In genomic region chr15:88658972-88659931, GRCh38 we compare ENCODE assay signal across 13 cellular contexts. TPM values are rescaled to one million over a fixed set of nuclear protein-coding genes. Genes with fewer than 3 reads are reported as not detected.
DNase-seq lines count a peak whose midpoint lies in the region; ATAC-seq and TF ChIP-seq lines count a peak whose summit lies in the region.
"Had no signal": no experiment of that assay in that cellular context is flagged by ENCODE, and none has a peak within 500 bp of the region (broad histone marks: within the 10 kb centered on the region; RNA-seq: fewer than 3 reads in every experiment).

No MANE protein-coding gene starts in this region.

- no peak overlapping the region for H4K12ac ChIP-seq in trophoblast cell (ENCODE audit: low read depth, low read length)

- H3K27me3 Mint-ChIP-seq in CD8-positive, alpha-beta T cell (ENCODE audit: low read depth): no peaks in the 10 kb centered on the region

- H2BK120ac ChIP-seq in trophoblast cell (ENCODE audit: insufficient read depth, low read length, poor library complexity) (peak overlapping the region; percentile 6), mesendoderm (ENCODE audit: low read depth, low read length) (no peak overlapping the region)

- no peak overlapping the region for H3K56ac ChIP-seq in mesendoderm (ENCODE audit: low read length)

- no peak overlapping the region for H2BK12ac ChIP-seq in trophoblast cell (ENCODE audit: low read length)

- no peak overlapping the region for H3K27ac ChIP-seq in CD8-positive, alpha-beta T cell (ENCODE audit: low read depth, low read length)
- peak overlapping the region; percentile 79 for H3K27ac ChIP-seq in RWPE2 (ENCODE audit: poor library complexity, severe bottlenecking)
- no peak overlapping the region for H3K27ac ChIP-seq in esophagus muscularis mucosa (replicated peaks in 1 of 4)
- H3K27ac ChIP-seq in trophoblast cell (ENCODE audit: low read depth, low read length): no peak overlapping the region
- H3K27ac ChIP-seq in mesendoderm (ENCODE audit: low read depth, low read length): no peak overlapping the region
- H3K27ac ChIP-seq: SJCRH30 had no signal

- CTCF ChIA-PET in CD8-positive, alpha-beta T cell (lab: Charles Lee): interaction anchor here (1.3 to 11.2 kb wide), 3 partner anchors 11 to 204 kb away, joined by 3 to 114 read pairs (median 20); no protein-coding TSS in a partner anchor

- no peak overlapping the region for H2AK5ac ChIP-seq in trophoblast cell (ENCODE audit: low read length)
- H2AK5ac ChIP-seq in mesendoderm (ENCODE audit: low read length): no peak overlapping the region

- peaks cover 82% of the 10 kb centered on the region for H3K4me1 ChIP-seq in CD8-positive, alpha-beta T cell (ENCODE audit: insufficient read depth, low read length)
- H3K4me1 ChIP-seq in RWPE2 (ENCODE audit: insufficient read depth, poor library complexity, severe bottlenecking) (peaks cover 23% of the 10 kb centered on the region), esophagus muscularis mucosa (peaks cover 4 to 11% (median 8%) of the 10 kb centered on the region in 4 donors), trophoblast cell (ENCODE audit: control insufficient read depth in 1 of 2, insufficient read depth in 2 of 2, low read length in 2 of 2) (peaks cover 20 to 21% of the 10 kb centered on the region in 2 experiments), mesendoderm (ENCODE audit: control insufficient read depth, low read depth, low read length) (no peaks in the 10 kb centered on the region)

- H3K18ac ChIP-seq in trophoblast cell (ENCODE audit: low read length): no peak overlapping the region
- no peak overlapping the region for H3K18ac ChIP-seq in mesendoderm (ENCODE audit: low read length)

- H3K4me3 ChIP-seq in CD8-positive, alpha-beta T cell (ENCODE audit: low read depth, low read length): no peak overlapping the region
- no peak overlapping the region for H3K4me3 ChIP-seq in RWPE2 (ENCODE audit: severe bottlenecking)
- H3K4me3 ChIP-seq in esophagus muscularis mucosa: no peak overlapping the region
- H3K4me3 ChIP-seq in trophoblast cell (ENCODE audit: low read depth, low read length): no peak overlapping the region
- H3K4me3 ChIP-seq in mesendoderm (ENCODE audit: low read length): no peak overlapping the region
- H3K4me3 ChIP-seq: SJCRH30 had no signal

- DNase-seq in CD8-positive, alpha-beta T cell: peak in 1 of 7 experiments; percentile 49
- DNase-seq in RWPE2 (ENCODE audit: low spot score): peak; percentile 93
- DNase-seq in esophagus muscularis mucosa (ENCODE audit: extremely low spot score): peak; percentile 87
- peak in 1 of 2 donors; percentile 12 for DNase-seq in trophoblast cell
- no peak for DNase-seq in stimulated activated CD4-positive, alpha-beta T cell treated with anti-CD3 and anti-CD28 coated beads, Interleukin-2, amount 100 ng/mL, for 24 hours
- DNase-seq in NOMO-1 treated with dmso at 0.1 percent for 144 hours (lab: John Stamatoyannopoulos, UW; ENCODE audit: unreplicated experiment): no peak
- no peak for DNase-seq in stimulated activated CD4-positive, alpha-beta T cell treated with anti-CD3 and anti-CD28 coated beads, Interleukin-4, amount 100 ng/mL, for 1 hour
- no peak for DNase-seq in mesendoderm
- DNase-seq: DMS79, H7, kidney, NCI-H187 treated with DMSO at 0.1 percent for 48 hours, SJCRH30 had no signal

- peak overlapping the region; percentile 61 for H4K91ac ChIP-seq in trophoblast cell (ENCODE audit: low read depth, low read length)

- no peak for TF ChIP-seq CTCF in CD8-positive, alpha-beta T cell (IDR thresholded peaks at IDR 0.05)
- no peak for TF ChIP-seq CTCF in RWPE2 (IDR thresholded peaks at IDR 0.05; ENCODE audit: poor library complexity, severe bottlenecking)
- TF ChIP-seq CTCF in esophagus muscularis mucosa (IDR thresholded peaks at IDR 0.05): no peak

- H3K4me2 ChIP-seq in trophoblast cell (ENCODE audit: low read length) (no peak overlapping the region), mesendoderm (ENCODE audit: low read length) (no peak overlapping the region)

- H2AFZ ChIP-seq in trophoblast cell (ENCODE audit: insufficient read depth, low read length, poor library complexity): no peak overlapping the region

- no peaks in the 10 kb centered on the region for H3K27me3 ChIP-seq in CD8-positive, alpha-beta T cell (ENCODE audit: insufficient read depth, low read length)
- H3K27me3 ChIP-seq in RWPE2 (ENCODE audit: insufficient read depth, poor library complexity, severe bottlenecking): no peaks in the 10 kb centered on the region
- peaks cover 0 to 11% (median 0%) of the 10 kb centered on the region in 4 donors for H3K27me3 ChIP-seq in esophagus muscularis mucosa
- no peaks in the 10 kb centered on the region for H3K27me3 ChIP-seq in trophoblast cell (ENCODE audit: insufficient read depth, low read length)
- H3K27me3 ChIP-seq in mesendoderm (ENCODE audit: insufficient read depth, low read length, poor library complexity): no peaks in the 10 kb centered on the region

- H4K8ac ChIP-seq in trophoblast cell (ENCODE audit: low read depth, low read length) (no peak overlapping the region), mesendoderm (ENCODE audit: low read depth, low read length) (no peak overlapping the region)

- no peak for TF ChIP-seq EP300 in esophagus muscularis mucosa (IDR thresholded peaks at IDR 0.05)

- H3K4ac ChIP-seq in trophoblast cell (ENCODE audit: low read depth, low read length) (no peak overlapping the region), mesendoderm (ENCODE audit: low read depth, low read length) (no peak overlapping the region)

- H3K4me1 Mint-ChIP-seq in CD8-positive, alpha-beta T cell (ENCODE audit: low read depth): peaks cover 75% of the 10 kb centered on the region

- no peaks in the 10 kb centered on the region for H3K9me3 ChIP-seq in CD8-positive, alpha-beta T cell (ENCODE audit: low read length)
- H3K9me3 ChIP-seq in RWPE2 (ENCODE audit: severe bottlenecking) (no peaks in the 10 kb centered on the region), esophagus muscularis mucosa (no peaks in the 10 kb centered on the region), trophoblast cell (ENCODE audit: insufficient read depth, low read depth, low read length) (no peaks in the 10 kb centered on the region)
- H3K9me3 ChIP-seq: SJCRH30 had no signal

- no peak overlapping the region for H3K4me3 Mint-ChIP-seq in CD8-positive, alpha-beta T cell

- H3K14ac ChIP-seq in trophoblast cell (ENCODE audit: low read length): no peak overlapping the region

- no peak overlapping the region for H4K5ac ChIP-seq in mesendoderm (ENCODE audit: low read length)

- H3K27ac Mint-ChIP-seq in CD8-positive, alpha-beta T cell: peak overlapping the region; percentile 88

- H3K36me3 Mint-ChIP-seq in CD8-positive, alpha-beta T cell: peaks cover 11% of the 10 kb centered on the region

- ATAC-seq in CD8-positive, alpha-beta T cell: peak; percentile 10
- peak; percentile 93 for ATAC-seq in RWPE2 (ENCODE audit: low read depth)

- WGBS in esophagus muscularis mucosa: 78% methylated on average over 16 of the region's 18 CpGs
- WGBS in trophoblast cell (ENCODE audit: extremely low coverage, insufficient coverage, insufficient read length): no CpG with 5 or more reads among the region's 18 CpGs
- no CpG with 5 or more reads among the region's 18 CpGs for WGBS in mesendoderm (ENCODE audit: extremely low coverage, insufficient coverage, low lambda C conversion rate)

- peaks cover 6% of the 10 kb centered on the region for H3K36me3 ChIP-seq in CD8-positive, alpha-beta T cell (ENCODE audit: insufficient read depth, low read length)
- no peaks in the 10 kb centered on the region for H3K36me3 ChIP-seq in RWPE2 (ENCODE audit: low read depth)
- no peaks in the 10 kb centered on the region for H3K36me3 ChIP-seq in esophagus muscularis mucosa
- H3K36me3 ChIP-seq in trophoblast cell (ENCODE audit: control insufficient read depth in 1 of 2, insufficient read depth in 2 of 2, low read length in 2 of 2): no peaks in the 10 kb centered on the region
- H3K36me3 ChIP-seq in mesendoderm (ENCODE audit: control insufficient read depth, insufficient read depth, low read length): no peaks in the 10 kb centered on the region
- H3K36me3 ChIP-seq: SJCRH30 had no signal

- no peak overlapping the region for H2BK5ac ChIP-seq in trophoblast cell (ENCODE audit: low read depth, low read length, poor library complexity)
- no peak overlapping the region for H2BK5ac ChIP-seq in mesendoderm (ENCODE audit: low read length)

- no peak overlapping the region for H3K23ac ChIP-seq in trophoblast cell (ENCODE audit: low read length)
- H3K23ac ChIP-seq in mesendoderm (ENCODE audit: low read length): no peak overlapping the region

- no peak overlapping the region for H2BK15ac ChIP-seq in mesendoderm (replicated peaks; ENCODE audit: low read depth)

- H3K9me3 Mint-ChIP-seq in CD8-positive, alpha-beta T cell: no peaks in the 10 kb centered on the region

- no peak for TF ChIP-seq POLR2A in esophagus muscularis mucosa (IDR thresholded peaks at IDR 0.05; ENCODE audit: low read depth)

- no peaks in the 10 kb centered on the region for H3K79me1 ChIP-seq in trophoblast cell (ENCODE audit: low read length)
- no peaks in the 10 kb centered on the region for H3K79me1 ChIP-seq in mesendoderm (ENCODE audit: low read length)

- intact Hi-C loops in CD8-positive, alpha-beta T cell (cut with DNase I, micrococcal nuclease): loop anchor here in 1 of 2 experiments (5.0 kb wide), 1 partner anchor 173 kb away; no protein-coding TSS in a partner anchor
- intact Hi-C loops in esophagus muscularis mucosa (cut with DNase I): loop anchor here (5.0 kb wide), 1 partner anchor 173 kb away; no protein-coding TSS in a partner anchor

- H3K9ac ChIP-seq in trophoblast cell (ENCODE audit: low read length): no peak overlapping the region
- no peak overlapping the region for H3K9ac ChIP-seq in mesendoderm (ENCODE audit: low read length)

- POLR2A ChIA-PET in CD8-positive, alpha-beta T cell (lab: Charles Lee): interaction anchor here (1.0 to 1.9 kb wide), 4 partner anchors 10 to 35 kb away, joined by 3 to 10 read pairs (median 4); no protein-coding TSS in a partner anchor

- no peaks in the 10 kb centered on the region for H3K79me2 ChIP-seq in trophoblast cell (ENCODE audit: control insufficient read depth, insufficient read depth, low read length, poor library complexity)
- H3K79me2 ChIP-seq in mesendoderm (ENCODE audit: control insufficient read depth, insufficient read depth, low read length): no peaks in the 10 kb centered on the region

RNA-seq across cellular contexts. Expression of gene ISG20, which starts 20.4 kb away (rescaled TPM):
- 10 to 100 TPM; 89.2 to 93.4 TPM for total RNA-seq in CD8-positive, alpha-beta T cell
- total RNA-seq in esophagus muscularis mucosa: 10 to 100 TPM in 2 of 4 donors, 1 to 10 TPM in 2; 6.1 to 21.2 (median 9.8) TPM
- polyA plus RNA-seq in trophoblast cell (2013): 5.7 and 6.2 TPM in 2 replicates
- polyA plus RNA-seq in mesendoderm (2013, experiment 1 of 2): 2.1 TPM
- polyA plus RNA-seq in mesendoderm (2013, experiment 2 of 2): 2.6 TPM

RNA-seq across cellular contexts. Expression of gene AEN, which starts 38.1 kb away (rescaled TPM):
- 10 to 100 TPM; 26.9 to 27.7 TPM for total RNA-seq in CD8-positive, alpha-beta T cell
- 10 to 100 TPM; 13.3 to 29.0 (median 23.4) TPM for total RNA-seq in esophagus muscularis mucosa
- polyA plus RNA-seq in trophoblast cell (2013): 53.2 and 56.0 TPM in 2 replicates
- 53.8 TPM for polyA plus RNA-seq in mesendoderm (2013, experiment 1 of 2)
- polyA plus RNA-seq in mesendoderm (2013, experiment 2 of 2): 56.0 TPM

Comparison
In these comparisons a context has a peak if more than half of its experiments do, and no peak if none do; other contexts are left out.
1. DNase-seq: peak in RWPE2 (single experiment) and esophagus muscularis mucosa (single experiment); none in stimulated activated CD4-positive, alpha-beta T cell treated with anti-CD3 and anti-CD28 coated beads, Interleukin-2, amount 100 ng/mL, for 24 hours (0 of 2), NOMO-1 treated with dmso at 0.1 percent for 144 hours (single experiment), stimulated activated CD4-positive, alpha-beta T cell treated with anti-CD3 and anti-CD28 coated beads, Interleukin-4, amount 100 ng/mL, for 1 hour (single experiment) and mesendoderm (single experiment).
2. RNA of gene ISG20, which starts 20.4 kb away (total RNA-seq): 89.2 to 93.4 TPM in CD8-positive, alpha-beta T cell; 6.1 to 21.2 TPM in esophagus muscularis mucosa; every median in the first group is over 4 times any median in the second.